ENCODE assay signal across 16 cellular contexts in genomic region chr2:25269234-25269633, GRCh38.
DNase-seq lines count a peak whose midpoint lies in the region; ATAC-seq and TF ChIP-seq lines count a peak whose summit lies in the region.
"Had no signal": no experiment of that assay in that cellular context is flagged by ENCODE, and none has a peak within 500 bp of the region (broad histone marks: within the 10 kb centered on the region; RNA-seq: fewer than 3 reads in every experiment).

No MANE protein-coding gene starts in this region.

- peak overlapping the region; percentile 7 for H3K27ac Mint-ChIP-seq in activated CD4-positive, alpha-beta T cell treated with anti-CD3 and anti-CD28 coated beads, Interleukin-2, amount 10 ng/mL, durations not matched to agents 24 days and 14 days
- H3K27ac Mint-ChIP-seq in CD4-positive, CD25-positive, alpha-beta regulatory T cell: peak overlapping the region in 2 of 3 donors; percentile 71 to 86
- H3K27ac Mint-ChIP-seq in activated naive CD8-positive, alpha-beta T cell: peak overlapping the region; percentile 41
- H3K27ac Mint-ChIP-seq in neural progenitor cell: peak overlapping the region; percentile 50

- H3K4me3 Mint-ChIP-seq in activated CD4-positive, alpha-beta T cell treated with anti-CD3 and anti-CD28 coated beads, Interleukin-2, amount 10 ng/mL, durations not matched to agents 24 days and 14 days: no peak overlapping the region
- peak overlapping the region in 1 of 4 donors; percentile 45 for H3K4me3 Mint-ChIP-seq in CD4-positive, CD25-positive, alpha-beta regulatory T cell
- H3K4me3 Mint-ChIP-seq in activated naive CD8-positive, alpha-beta T cell: no peak overlapping the region
- no peak overlapping the region for H3K4me3 Mint-ChIP-seq in neural progenitor cell
- H3K4me3 Mint-ChIP-seq: CD14-positive monocyte had no signal

- H3K27me3 Mint-ChIP-seq in activated CD4-positive, alpha-beta T cell treated with anti-CD3 and anti-CD28 coated beads, Interleukin-2, amount 10 ng/mL, durations not matched to agents 24 days and 14 days: no peaks in the 10 kb centered on the region
- H3K27me3 Mint-ChIP-seq in CD4-positive, CD25-positive, alpha-beta regulatory T cell: no peaks in the 10 kb centered on the region
- H3K27me3 Mint-ChIP-seq in activated naive CD8-positive, alpha-beta T cell: no peaks in the 10 kb centered on the region
- peaks cover 2% of the 10 kb centered on the region for H3K27me3 Mint-ChIP-seq in neural progenitor cell (ENCODE audit: insufficient read depth, low read depth)

- H3K27me3 ChIP-seq in CD4-positive, CD25-positive, alpha-beta regulatory T cell (ENCODE audit: control insufficient read depth, insufficient read depth, low read length): no peaks in the 10 kb centered on the region
- H3K27me3 ChIP-seq in neural progenitor cell (no peaks in the 10 kb centered on the region), prostate gland (replicated peaks; ENCODE audit: insufficient read depth) (no peaks in the 10 kb centered on the region)
- H3K27me3 ChIP-seq: MG63 had no signal

- no peaks in the 10 kb centered on the region for H3K9me3 ChIP-seq in CD4-positive, CD25-positive, alpha-beta regulatory T cell (ENCODE audit: control insufficient read depth in 2 of 2, low read length in 2 of 2)
- H3K9me3 ChIP-seq in neural progenitor cell (ENCODE audit: low read depth) (no peaks in the 10 kb centered on the region), prostate gland (no peaks in the 10 kb centered on the region)
- H3K9me3 ChIP-seq: MG63 had no signal

- no peaks in the 10 kb centered on the region for H3K79me2 ChIP-seq in neural progenitor cell (ENCODE audit: low read depth)

- H2AFZ ChIP-seq in neural progenitor cell (replicated peaks): no peak overlapping the region

- peaks cover 19% of the 10 kb centered on the region for H3F3A ChIP-seq in neural progenitor cell (ENCODE audit: low read depth)

- no peak overlapping the region for H3K9ac ChIP-seq in neural progenitor cell

- TF ChIP-seq CTCF in neural progenitor cell (IDR thresholded peaks at IDR 0.05) (no peak), prostate gland (IDR thresholded peaks at IDR 0.05) (no peak)

- ATAC-seq in CD4-positive, CD25-positive, alpha-beta regulatory T cell (ENCODE audit: low read depth in 2 of 2): no peak
- ATAC-seq: GM12878 had no signal

- peaks cover 37% of the 10 kb centered on the region for H3K4me1 ChIP-seq in CD4-positive, CD25-positive, alpha-beta regulatory T cell (ENCODE audit: control insufficient read depth, insufficient read depth, low read length, poor library complexity, severe bottlenecking)
- H3K4me1 ChIP-seq in neural progenitor cell (peaks cover 21% of the 10 kb centered on the region), prostate gland (replicated peaks) (no peaks in the 10 kb centered on the region)

- no peak overlapping the region for H3K27ac ChIP-seq in CD4-positive, CD25-positive, alpha-beta regulatory T cell (ENCODE audit: insufficient read depth, low read length, poor library complexity, severe bottlenecking)
- peak overlapping the region; percentile 87 for H3K27ac ChIP-seq in neural progenitor cell
- H3K27ac ChIP-seq in prostate gland: no peak overlapping the region

- no peak overlapping the region for H3K4me3 ChIP-seq in CD4-positive, CD25-positive, alpha-beta regulatory T cell (ENCODE audit: low read depth, low read length)
- H3K4me3 ChIP-seq in neural progenitor cell: no peak overlapping the region
- H3K4me3 ChIP-seq in prostate gland: no peak overlapping the region
- H3K4me3 ChIP-seq: GM12878, MG63 had no signal

- peaks cover 20% of the 10 kb centered on the region for H3K4me1 Mint-ChIP-seq in activated CD4-positive, alpha-beta T cell treated with anti-CD3 and anti-CD28 coated beads, Interleukin-2, amount 10 ng/mL, durations not matched to agents 24 days and 14 days
- peaks cover 9 to 54% (median 27%) of the 10 kb centered on the region in 4 donors for H3K4me1 Mint-ChIP-seq in CD4-positive, CD25-positive, alpha-beta regulatory T cell
- peaks cover 60% of the 10 kb centered on the region for H3K4me1 Mint-ChIP-seq in activated naive CD8-positive, alpha-beta T cell (ENCODE audit: low read depth)
- H3K4me1 Mint-ChIP-seq in neural progenitor cell: peaks cover 52% of the 10 kb centered on the region

- no peaks in the 10 kb centered on the region for H3K9me3 Mint-ChIP-seq in activated CD4-positive, alpha-beta T cell treated with anti-CD3 and anti-CD28 coated beads, Interleukin-2, amount 10 ng/mL, durations not matched to agents 24 days and 14 days
- no peaks in the 10 kb centered on the region for H3K9me3 Mint-ChIP-seq in CD4-positive, CD25-positive, alpha-beta regulatory T cell
- H3K9me3 Mint-ChIP-seq in activated naive CD8-positive, alpha-beta T cell (ENCODE audit: low read depth): no peaks in the 10 kb centered on the region
- no peaks in the 10 kb centered on the region for H3K9me3 Mint-ChIP-seq in neural progenitor cell
- H3K9me3 Mint-ChIP-seq: CD14-positive monocyte had no signal

- TF ChIP-seq POLR2A in prostate gland (IDR thresholded peaks at IDR 0.05): no peak

- WGBS in prostate gland: 90% methylated on average over 3 of the region's 3 CpGs

- intact Hi-C loops in activated CD4-positive, alpha-beta T cell treated with anti-CD3 and anti-CD28 coated beads, Interleukin-2, amount 10 ng/mL, durations not matched to agents 24 days and 14 days (cut with micrococcal nuclease): no loop called here
- intact Hi-C loops in prostate gland (cut with DNase I): no loop called here

- peaks cover 69% of the 10 kb centered on the region for H3K36me3 Mint-ChIP-seq in activated CD4-positive, alpha-beta T cell treated with anti-CD3 and anti-CD28 coated beads, Interleukin-2, amount 10 ng/mL, durations not matched to agents 24 days and 14 days (ENCODE audit: low read depth)
- H3K36me3 Mint-ChIP-seq in CD4-positive, CD25-positive, alpha-beta regulatory T cell: peaks cover 27% of the 10 kb centered on the region
- H3K36me3 Mint-ChIP-seq in activated naive CD8-positive, alpha-beta T cell: peaks cover 26% of the 10 kb centered on the region
- H3K36me3 Mint-ChIP-seq in neural progenitor cell: peaks cover 15% of the 10 kb centered on the region

- no peak overlapping the region for H3K4me2 ChIP-seq in neural progenitor cell

- H3K36me3 ChIP-seq in CD4-positive, CD25-positive, alpha-beta regulatory T cell (ENCODE audit: control insufficient read depth, insufficient read depth, low read length): peaks cover 27% of the 10 kb centered on the region
- H3K36me3 ChIP-seq in neural progenitor cell (no peaks in the 10 kb centered on the region), prostate gland (peaks cover 0 to 4% of the 10 kb centered on the region in 2 donors)
- H3K36me3 ChIP-seq: MG63 had no signal

- no peak for DNase-seq in activated CD4-positive, alpha-beta T cell treated with anti-CD3 and anti-CD28 coated beads, Interleukin-2, amount 10 ng/mL, durations not matched to agents 24 days and 14 days
- DNase-seq in activated CD4-positive, alpha-beta T cell treated with anti-CD3 and anti-CD28 coated beads, Interleukin-2, amount 50 U/mL, for 48 hours: no peak
- DNase-seq in CD4-positive, CD25-positive, alpha-beta regulatory T cell: no peak
- DNase-seq in neural progenitor cell (ENCODE audit: low spot score) (no peak), prostate gland (ENCODE audit: low spot score) (no peak), DMS 273 (lab: John Stamatoyannopoulos, UW; ENCODE audit: unreplicated experiment) (no peak), ureter (ENCODE audit: low spot score) (no peak)
- DNase-seq: Calu3, DMS79, GOT3, MG63, NCI-H1105, NCI-H1694 treated with DMSO at 0.1 percent for 48 hours had no signal

- no peaks in the 10 kb centered on the region for H4K20me1 ChIP-seq in neural progenitor cell (ENCODE audit: low read depth)

Comparison
In these comparisons a context has a peak if more than half of its experiments do, and no peak if none do; other contexts are left out.
1. H3K27ac Mint-ChIP-seq: peak in every context shown above with its lines; median percentile 78 in CD4-positive, CD25-positive, alpha-beta regulatory T cell; 50 in neural progenitor cell; 41 in activated naive CD8-positive, alpha-beta T cell; 7 in activated CD4-positive, alpha-beta T cell treated with anti-CD3 and anti-CD28 coated beads, Interleukin-2, amount 10 ng/mL, durations not matched to agents 24 days and 14 days.